ENCODE assay signal across 14 cellular contexts in genomic region chr10:132881186-132881920, GRCh38.
"Had no signal": no experiment of that assay in that cellular context is flagged by ENCODE, and none has a peak within 500 bp of the region (broad histone marks: within the 10 kb centered on the region; RNA-seq: fewer than 3 reads in every experiment).

No MANE protein-coding gene starts in this region.

- DNase-seq: activated CD4-positive, alpha-beta T cell treated with anti-CD3 and anti-CD28 coated beads, Interleukin-2, amount 50 U/mL, for 48 hours; activated CD8-positive, alpha-beta memory T cell treated with anti-CD3 and anti-CD28 coated beads, Interleukin-2, amount 10 ng/mL, durations not matched to agents 7 days and 5 days; activated T-cell treated with anti-CD3 and anti-CD28 coated beads, Interleukin-2, amount 50 U/mL, for 72 hours; occipital lobe; SHP77 treated with DMSO at 0.1 percent for 48 hours; stimulated activated CD4-positive, alpha-beta T cell treated with anti-CD3 and anti-CD28 coated beads, Interleukin-2, amount 100 ng/mL, for 48 hours; stimulated activated naive B cell treated with anti-CD40 and anti-IgM and Interleukin-4, amounts not matched to agents 10 μg/mL and 1 μg/mL and 100 μg/mL, for 72 hours had no signal

- ATAC-seq: activated CD8-positive, alpha-beta memory T cell treated with anti-CD3 and anti-CD28 coated beads, Interleukin-2, amount 10 ng/mL, durations not matched to agents 7 days and 5 days; activated T-cell treated with anti-CD3 and anti-CD28 coated beads, Interleukin-2, amount 50 U/mL, for 72 hours; psoas muscle; SK-N-SH treated with all-trans-retinoic acid at 6 μM for 48 hours; stimulated activated naive B cell treated with anti-CD40 and anti-IgM and Interleukin-4, amounts not matched to agents 10 μg/mL and 1 μg/mL and 100 μg/mL, for 72 hours had no signal

- H3K9me3 ChIP-seq: ascending aorta, breast epithelium, psoas muscle had no signal

- H3K4me1 Mint-ChIP-seq: activated CD8-positive, alpha-beta memory T cell treated with anti-CD3 and anti-CD28 coated beads, Interleukin-2, amount 10 ng/mL, durations not matched to agents 7 days and 5 days; memory B cell; stimulated activated naive B cell treated with anti-CD40 and anti-IgM and Interleukin-4, amounts not matched to agents 10 μg/mL and 1 μg/mL and 100 μg/mL, for 72 hours had no signal

- H3K4me1 ChIP-seq: ascending aorta, breast epithelium, psoas muscle had no signal

- H3K36me3 ChIP-seq: ascending aorta, breast epithelium had no signal

- H3K27ac Mint-ChIP-seq: activated CD8-positive, alpha-beta memory T cell treated with anti-CD3 and anti-CD28 coated beads, Interleukin-2, amount 10 ng/mL, durations not matched to agents 7 days and 5 days; activated T-cell treated with anti-CD3 and anti-CD28 coated beads, Interleukin-2, amount 50 U/mL, for 72 hours; memory B cell; nephron; stimulated activated naive B cell treated with anti-CD40 and anti-IgM and Interleukin-4, amounts not matched to agents 10 μg/mL and 1 μg/mL and 100 μg/mL, for 72 hours had no signal

- H3K9me3 Mint-ChIP-seq: activated T-cell treated with anti-CD3 and anti-CD28 coated beads, Interleukin-2, amount 50 U/mL, for 72 hours; memory B cell; nephron; stimulated activated naive B cell treated with anti-CD40 and anti-IgM and Interleukin-4, amounts not matched to agents 10 μg/mL and 1 μg/mL and 100 μg/mL, for 72 hours had no signal

- H3K4me3 Mint-ChIP-seq: activated CD8-positive, alpha-beta memory T cell treated with anti-CD3 and anti-CD28 coated beads, Interleukin-2, amount 10 ng/mL, durations not matched to agents 7 days and 5 days; activated T-cell treated with anti-CD3 and anti-CD28 coated beads, Interleukin-2, amount 50 U/mL, for 72 hours; memory B cell; nephron; stimulated activated naive B cell treated with anti-CD40 and anti-IgM and Interleukin-4, amounts not matched to agents 10 μg/mL and 1 μg/mL and 100 μg/mL, for 72 hours had no signal

- H3K27me3 ChIP-seq: ascending aorta had no signal

- H3K27ac ChIP-seq: ascending aorta, breast epithelium, epithelial cell of prostate, psoas muscle had no signal

- H3K4me3 ChIP-seq: ascending aorta, breast epithelium, psoas muscle had no signal

- H3K36me3 Mint-ChIP-seq: activated CD8-positive, alpha-beta memory T cell treated with anti-CD3 and anti-CD28 coated beads, Interleukin-2, amount 10 ng/mL, durations not matched to agents 7 days and 5 days; memory B cell; stimulated activated naive B cell treated with anti-CD40 and anti-IgM and Interleukin-4, amounts not matched to agents 10 μg/mL and 1 μg/mL and 100 μg/mL, for 72 hours had no signal
